Comparison of ENCODE assay signal across 1 cellular context in the genomic region with DNA sequence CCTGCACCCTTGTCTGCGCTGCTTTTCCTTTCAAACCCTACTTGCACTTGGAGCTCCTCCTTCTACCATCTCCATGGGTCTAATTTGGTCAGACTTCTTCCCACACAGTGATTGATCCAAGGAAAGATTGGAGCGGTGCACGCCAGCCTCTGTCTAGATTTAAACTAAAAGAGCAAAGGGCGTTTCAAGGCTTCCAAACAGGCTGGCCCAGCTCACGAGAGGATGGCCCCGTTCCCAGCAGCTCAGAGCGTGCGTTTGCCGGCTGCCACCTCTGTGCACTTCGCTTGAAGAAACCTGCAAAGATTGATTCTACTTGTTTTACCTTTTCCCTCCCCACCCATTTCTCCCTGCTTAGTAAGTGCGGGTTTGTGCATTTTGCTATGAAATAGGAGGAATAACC.
TF ChIP-seq lines count a peak whose summit lies in the region.

No MANE protein-coding gene starts in this region.

TF ChIP-seq in GM23338, 12 proteins besides CTCF, POLR2A, EP300 and RAD21 (continued from another document):
- TF ChIP-seq, protein P1, sequence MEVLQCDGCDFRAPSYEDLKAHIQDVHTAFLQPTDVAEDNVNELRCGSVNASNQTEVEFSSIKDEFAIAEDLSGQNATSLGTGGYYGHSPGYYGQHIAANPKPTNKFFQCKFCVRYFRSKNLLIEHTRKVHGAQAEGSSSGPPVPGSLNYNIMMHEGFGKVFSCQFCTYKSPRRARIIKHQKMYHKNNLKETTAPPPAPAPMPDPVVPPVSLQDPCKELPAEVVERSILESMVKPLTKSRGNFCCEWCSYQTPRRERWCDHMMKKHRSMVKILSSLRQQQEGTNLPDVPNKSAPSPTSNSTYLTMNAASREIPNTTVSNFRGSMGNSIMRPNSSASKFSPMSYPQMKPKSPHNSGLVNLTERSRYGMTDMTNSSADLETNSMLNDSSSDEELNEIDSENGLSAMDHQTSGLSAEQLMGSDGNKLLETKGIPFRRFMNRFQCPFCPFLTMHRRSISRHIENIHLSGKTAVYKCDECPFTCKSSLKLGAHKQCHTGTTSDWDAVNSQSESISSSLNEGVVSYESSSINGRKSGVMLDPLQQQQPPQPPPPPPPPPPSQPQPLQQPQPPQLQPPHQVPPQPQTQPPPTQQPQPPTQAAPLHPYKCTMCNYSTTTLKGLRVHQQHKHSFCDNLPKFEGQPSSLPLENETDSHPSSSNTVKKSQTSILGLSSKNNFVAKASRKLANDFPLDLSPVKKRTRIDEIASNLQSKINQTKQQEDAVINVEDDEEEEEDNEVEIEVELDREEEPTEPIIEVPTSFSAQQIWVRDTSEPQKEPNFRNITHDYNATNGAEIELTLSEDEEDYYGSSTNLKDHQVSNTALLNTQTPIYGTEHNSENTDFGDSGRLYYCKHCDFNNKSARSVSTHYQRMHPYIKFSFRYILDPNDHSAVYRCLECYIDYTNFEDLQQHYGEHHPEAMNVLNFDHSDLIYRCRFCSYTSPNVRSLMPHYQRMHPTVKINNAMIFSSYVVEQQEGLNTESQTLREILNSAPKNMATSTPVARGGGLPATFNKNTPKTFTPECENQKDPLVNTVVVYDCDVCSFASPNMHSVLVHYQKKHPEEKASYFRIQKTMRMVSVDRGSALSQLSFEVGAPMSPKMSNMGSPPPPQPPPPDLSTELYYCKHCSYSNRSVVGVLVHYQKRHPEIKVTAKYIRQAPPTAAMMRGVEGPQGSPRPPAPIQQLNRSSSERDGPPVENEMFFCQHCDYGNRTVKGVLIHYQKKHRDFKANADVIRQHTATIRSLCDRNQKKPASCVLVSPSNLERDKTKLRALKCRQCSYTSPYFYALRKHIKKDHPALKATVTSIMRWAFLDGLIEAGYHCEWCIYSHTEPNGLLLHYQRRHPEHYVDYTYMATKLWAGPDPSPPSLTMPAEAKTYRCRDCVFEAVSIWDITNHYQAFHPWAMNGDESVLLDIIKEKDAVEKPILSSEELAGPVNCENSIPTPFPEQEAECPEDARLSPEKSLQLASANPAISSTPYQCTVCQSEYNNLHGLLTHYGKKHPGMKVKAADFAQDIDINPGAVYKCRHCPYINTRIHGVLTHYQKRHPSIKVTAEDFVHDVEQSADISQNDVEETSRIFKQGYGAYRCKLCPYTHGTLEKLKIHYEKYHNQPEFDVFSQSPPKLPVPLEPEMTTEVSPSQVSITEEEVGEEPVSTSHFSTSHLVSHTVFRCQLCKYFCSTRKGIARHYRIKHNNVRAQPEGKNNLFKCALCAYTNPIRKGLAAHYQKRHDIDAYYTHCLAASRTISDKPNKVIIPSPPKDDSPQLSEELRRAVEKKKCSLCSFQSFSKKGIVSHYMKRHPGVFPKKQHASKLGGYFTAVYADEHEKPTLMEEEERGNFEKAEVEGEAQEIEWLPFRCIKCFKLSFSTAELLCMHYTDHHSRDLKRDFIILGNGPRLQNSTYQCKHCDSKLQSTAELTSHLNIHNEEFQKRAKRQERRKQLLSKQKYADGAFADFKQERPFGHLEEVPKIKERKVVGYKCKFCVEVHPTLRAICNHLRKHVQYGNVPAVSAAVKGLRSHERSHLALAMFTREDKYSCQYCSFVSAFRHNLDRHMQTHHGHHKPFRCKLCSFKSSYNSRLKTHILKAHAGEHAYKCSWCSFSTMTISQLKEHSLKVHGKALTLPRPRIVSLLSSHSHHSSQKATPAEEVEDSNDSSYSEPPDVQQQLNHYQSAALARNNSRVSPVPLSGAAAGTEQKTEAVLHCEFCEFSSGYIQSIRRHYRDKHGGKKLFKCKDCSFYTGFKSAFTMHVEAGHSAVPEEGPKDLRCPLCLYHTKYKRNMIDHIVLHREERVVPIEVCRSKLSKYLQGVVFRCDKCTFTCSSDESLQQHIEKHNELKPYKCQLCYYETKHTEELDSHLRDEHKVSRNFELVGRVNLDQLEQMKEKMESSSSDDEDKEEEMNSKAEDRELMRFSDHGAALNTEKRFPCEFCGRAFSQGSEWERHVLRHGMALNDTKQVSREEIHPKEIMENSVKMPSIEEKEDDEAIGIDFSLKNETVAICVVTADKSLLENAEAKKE (CRISPR knock-in tag; IDR thresholded peaks at IDR 0.05): no peak
- no peak for TF ChIP-seq CREB1 (CRISPR knock-in tag; IDR thresholded peaks at IDR 0.05; ENCODE audit: low read depth)
- TF ChIP-seq, protein P2, sequence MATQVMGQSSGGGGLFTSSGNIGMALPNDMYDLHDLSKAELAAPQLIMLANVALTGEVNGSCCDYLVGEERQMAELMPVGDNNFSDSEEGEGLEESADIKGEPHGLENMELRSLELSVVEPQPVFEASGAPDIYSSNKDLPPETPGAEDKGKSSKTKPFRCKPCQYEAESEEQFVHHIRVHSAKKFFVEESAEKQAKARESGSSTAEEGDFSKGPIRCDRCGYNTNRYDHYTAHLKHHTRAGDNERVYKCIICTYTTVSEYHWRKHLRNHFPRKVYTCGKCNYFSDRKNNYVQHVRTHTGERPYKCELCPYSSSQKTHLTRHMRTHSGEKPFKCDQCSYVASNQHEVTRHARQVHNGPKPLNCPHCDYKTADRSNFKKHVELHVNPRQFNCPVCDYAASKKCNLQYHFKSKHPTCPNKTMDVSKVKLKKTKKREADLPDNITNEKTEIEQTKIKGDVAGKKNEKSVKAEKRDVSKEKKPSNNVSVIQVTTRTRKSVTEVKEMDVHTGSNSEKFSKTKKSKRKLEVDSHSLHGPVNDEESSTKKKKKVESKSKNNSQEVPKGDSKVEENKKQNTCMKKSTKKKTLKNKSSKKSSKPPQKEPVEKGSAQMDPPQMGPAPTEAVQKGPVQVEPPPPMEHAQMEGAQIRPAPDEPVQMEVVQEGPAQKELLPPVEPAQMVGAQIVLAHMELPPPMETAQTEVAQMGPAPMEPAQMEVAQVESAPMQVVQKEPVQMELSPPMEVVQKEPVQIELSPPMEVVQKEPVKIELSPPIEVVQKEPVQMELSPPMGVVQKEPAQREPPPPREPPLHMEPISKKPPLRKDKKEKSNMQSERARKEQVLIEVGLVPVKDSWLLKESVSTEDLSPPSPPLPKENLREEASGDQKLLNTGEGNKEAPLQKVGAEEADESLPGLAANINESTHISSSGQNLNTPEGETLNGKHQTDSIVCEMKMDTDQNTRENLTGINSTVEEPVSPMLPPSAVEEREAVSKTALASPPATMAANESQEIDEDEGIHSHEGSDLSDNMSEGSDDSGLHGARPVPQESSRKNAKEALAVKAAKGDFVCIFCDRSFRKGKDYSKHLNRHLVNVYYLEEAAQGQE (IDR thresholded peaks at IDR 0.05; ENCODE audit: unreplicated experiment): no peak
- no peak for TF ChIP-seq NANOG (IDR thresholded peaks at IDR 0.05; ENCODE audit: borderline replicate concordance)
- no peak for TF ChIP-seq EZH2 (IDR thresholded peaks at IDR 0.05; ENCODE audit: low read depth, unreplicated experiment)
- TF ChIP-seq ZNF331 (CRISPR knock-in tag; IDR thresholded peaks at IDR 0.05; ENCODE audit: low read depth): no peak
- TF ChIP-seq JUNB (IDR thresholded peaks at IDR 0.05; ENCODE audit: unreplicated experiment): no peak
